Comparison of ENCODE assay signal across 10 cellular contexts in the genomic region with DNA sequence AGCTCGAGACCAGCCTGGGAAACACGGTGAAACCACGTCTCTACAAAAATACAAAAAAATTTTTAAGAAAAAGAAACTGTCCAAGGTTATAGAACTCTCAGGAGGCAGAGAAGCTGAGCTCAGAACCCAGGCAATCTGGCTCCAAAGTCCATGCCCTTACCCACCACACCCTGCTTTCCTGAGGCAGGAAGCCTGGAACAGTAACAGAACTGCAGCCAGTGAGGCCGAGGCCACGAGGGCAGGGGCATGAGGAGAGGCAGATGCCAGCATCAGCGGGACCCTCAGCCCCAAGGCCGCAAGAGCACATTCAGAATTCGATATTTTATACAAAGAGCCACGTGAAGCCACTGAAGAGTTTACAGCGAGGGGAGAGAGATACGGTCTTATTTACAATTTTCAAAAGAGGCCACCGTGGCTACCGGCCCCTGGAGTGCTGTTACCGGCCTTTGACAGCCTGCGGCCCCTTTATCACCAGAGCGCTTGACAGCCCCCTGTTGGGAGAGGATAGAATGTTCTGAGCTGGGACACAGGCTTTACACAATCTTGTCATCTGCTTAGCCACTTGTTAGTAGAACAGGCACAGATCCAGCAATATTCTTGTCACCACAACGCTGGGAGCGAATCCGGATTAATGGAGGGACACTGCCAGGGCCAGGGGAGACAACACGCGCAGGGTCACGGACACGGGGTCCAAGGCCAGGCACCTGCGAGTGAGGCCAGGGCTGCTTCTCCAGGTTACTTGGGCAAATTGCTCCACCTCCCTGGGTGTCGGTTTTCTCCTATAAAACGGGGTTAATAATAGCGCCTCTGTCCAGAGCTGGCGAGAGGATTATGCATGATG. TPM values are rescaled to one million over a fixed set of nuclear protein-coding genes. Genes with fewer than 3 reads are reported as not detected.
DNase-seq lines count a peak whose midpoint lies in the region; ATAC-seq and TF ChIP-seq lines count a peak whose summit lies in the region.
"Had no signal": no experiment of that assay in that cellular context is flagged by ENCODE, and none has a peak within 500 bp of the region (broad histone marks: within the 10 kb centered on the region; RNA-seq: fewer than 3 reads in every experiment).

No MANE protein-coding gene starts in this region.

- DNase-seq in Right ventricle myocardium inferior (ENCODE audit: missing footprints) (no peak), cardiac septum (ENCODE audit: low spot score) (no peak), chondrocyte (ENCODE audit: low spot score) (peak; percentile 80), mesendoderm (peak; percentile 64), KBM-7 (no peak), immature natural killer cell (no peak)
- DNase-seq: activated CD4-positive, CD25-positive, alpha-beta regulatory T cell had no signal

- H3K23ac ChIP-seq in mesendoderm (ENCODE audit: low read length), result no peak overlapping the region

- in situ Hi-C loops in KBM-7 (cut with MboI; ENCODE audit: low pct_unique_long_range_greater_than_20kb, low sequenced_read_pairs), result no loop called here

- no peak overlapping the region for H2BK15ac ChIP-seq in mesendoderm (replicated peaks; ENCODE audit: low read depth)

- no peak overlapping the region for H3K18ac ChIP-seq in mesendoderm (ENCODE audit: low read length)

- no peak overlapping the region for H3K9ac ChIP-seq in mesendoderm (ENCODE audit: low read length)

- no peaks in the 10 kb centered on the region for H3K9me3 Mint-ChIP-seq in chondrocyte (ENCODE audit: low read depth)
- no peaks in the 10 kb centered on the region for H3K9me3 Mint-ChIP-seq in immature natural killer cell

- H3K36me3 Mint-ChIP-seq in chondrocyte (ENCODE audit: low read depth) (peaks cover 13% of the 10 kb centered on the region), immature natural killer cell (peaks cover 0 to 21% (median 7%) of the 10 kb centered on the region in 3 donors)

- H2AK5ac ChIP-seq in mesendoderm (ENCODE audit: low read length), result no peak overlapping the region

- intact Hi-C loops in Right ventricle myocardium inferior (cut with DNase I), result loop anchor here (2.0 to 5.0 kb wide), 3 partner anchors 17 to 97 kb away; a partner anchor contains a TSS
- intact Hi-C loops in cardiac septum (cut with DNase I), result no loop called here

- no peak overlapping the region for H3K4me3 ChIP-seq in mesendoderm (ENCODE audit: low read length)

- no peaks in the 10 kb centered on the region for H3K4me1 ChIP-seq in mesendoderm (ENCODE audit: control insufficient read depth, low read depth, low read length)

- H3K27ac Mint-ChIP-seq in chondrocyte (ENCODE audit: unreplicated experiment), result no peak overlapping the region
- no peak overlapping the region for H3K27ac Mint-ChIP-seq in immature natural killer cell
- H3K27ac Mint-ChIP-seq: B cell had no signal

- H3K4me2 ChIP-seq in mesendoderm (ENCODE audit: low read length), result no peak overlapping the region

- H4K5ac ChIP-seq in mesendoderm (ENCODE audit: low read length), result no peak overlapping the region

- peaks cover 26% of the 10 kb centered on the region for H3K79me1 ChIP-seq in mesendoderm (ENCODE audit: low read length)

- H3K27me3 ChIP-seq in mesendoderm (ENCODE audit: insufficient read depth, low read length, poor library complexity), result no peaks in the 10 kb centered on the region

- H4K8ac ChIP-seq in mesendoderm (ENCODE audit: low read depth, low read length), result no peak overlapping the region

- peaks cover 1% of the 10 kb centered on the region for H3K36me3 ChIP-seq in mesendoderm (ENCODE audit: control insufficient read depth, insufficient read depth, low read length)

- ATAC-seq in Right ventricle myocardium inferior, result peak; percentile 74
- ATAC-seq in GM21737 (IDR thresholded peaks at IDR 0.05; ENCODE audit: unreplicated experiment), result no peak
- ATAC-seq in GM21367 (IDR thresholded peaks at IDR 0.05; ENCODE audit: unreplicated experiment), result no peak

- peak; percentile 60 for TF ChIP-seq CTCF in chondrocyte (IDR thresholded peaks at IDR 0.05)

- no peak overlapping the region for H3K27ac ChIP-seq in mesendoderm (ENCODE audit: low read depth, low read length)

- no peak overlapping the region for H3K4ac ChIP-seq in mesendoderm (ENCODE audit: low read depth, low read length)

- no peak overlapping the region for H3K56ac ChIP-seq in mesendoderm (ENCODE audit: low read length)

- H3K4me1 Mint-ChIP-seq in chondrocyte (ENCODE audit: low read depth) (peaks cover 26% of the 10 kb centered on the region), immature natural killer cell (peaks cover 25 to 29% of the 10 kb centered on the region in 2 donors)

- peaks cover 26% of the 10 kb centered on the region for H3K79me2 ChIP-seq in mesendoderm (ENCODE audit: control insufficient read depth, insufficient read depth, low read length)

- WGBS in mesendoderm (ENCODE audit: extremely low coverage, insufficient coverage, low lambda C conversion rate), result no CpG with 5 or more reads among the region's 28 CpGs

- H3K4me3 Mint-ChIP-seq in chondrocyte (ENCODE audit: unreplicated experiment) (no peak overlapping the region), immature natural killer cell (no peak overlapping the region)
- H3K4me3 Mint-ChIP-seq: B cell had no signal

- no peak overlapping the region for H2BK120ac ChIP-seq in mesendoderm (ENCODE audit: low read depth, low read length)

- no peak overlapping the region for H2BK5ac ChIP-seq in mesendoderm (ENCODE audit: low read length)

- H3K27me3 Mint-ChIP-seq in chondrocyte (ENCODE audit: low read depth) (no peaks in the 10 kb centered on the region), immature natural killer cell (ENCODE audit: low read depth in 3 of 3) (peaks cover 0 to 6% (median 2%) of the 10 kb centered on the region in 3 donors)
- H3K27me3 Mint-ChIP-seq: B cell had no signal

RNA-seq across cellular contexts. Expression of a gene that starts 5.6 kb away (rescaled TPM):
- 8.0 TPM for total RNA-seq in Right ventricle myocardium inferior
- total RNA-seq in cardiac septum, result 4.9 TPM
- 5.6 to 6.5 TPM (median 5.9 TPM) in 3 replicates for total RNA-seq in chondrocyte
- 10.0 TPM for polyA plus RNA-seq in mesendoderm (2013, experiment 1 of 2)
- 9.6 TPM for polyA plus RNA-seq in mesendoderm (2013, experiment 2 of 2)
- 1 to 10 TPM; 1.2 to 5.3 (median 2.2) TPM for polyA plus RNA-seq in immature natural killer cell

RNA-seq across cellular contexts. Expression of a gene that starts 26.5 kb away (rescaled TPM):
- 47.6 TPM for total RNA-seq in Right ventricle myocardium inferior
- total RNA-seq in cardiac septum, result 45.8 TPM
- 45.4 to 49.5 TPM (median 46.2 TPM) in 3 replicates for total RNA-seq in chondrocyte
- polyA plus RNA-seq in mesendoderm (2013, experiment 1 of 2), result 60.4 TPM
- 60.4 TPM for polyA plus RNA-seq in mesendoderm (2013, experiment 2 of 2)
- polyA plus RNA-seq in immature natural killer cell, result 100 to 1,000 TPM in 1 of 3 donors, 10 to 100 TPM in 2; 87.1 to 104 (median 97.6) TPM

Comparison
In these comparisons a context has a peak if more than half of its experiments do, and no peak if none do; other contexts are left out.
1. DNase-seq: peak in chondrocyte (single experiment) and mesendoderm (single experiment); none in Right ventricle myocardium inferior (single experiment), cardiac septum (single experiment), KBM-7 (single experiment) and immature natural killer cell (0 of 3).